Comparison of ENCODE assay signal across 8 cellular contexts in the genomic region with DNA sequence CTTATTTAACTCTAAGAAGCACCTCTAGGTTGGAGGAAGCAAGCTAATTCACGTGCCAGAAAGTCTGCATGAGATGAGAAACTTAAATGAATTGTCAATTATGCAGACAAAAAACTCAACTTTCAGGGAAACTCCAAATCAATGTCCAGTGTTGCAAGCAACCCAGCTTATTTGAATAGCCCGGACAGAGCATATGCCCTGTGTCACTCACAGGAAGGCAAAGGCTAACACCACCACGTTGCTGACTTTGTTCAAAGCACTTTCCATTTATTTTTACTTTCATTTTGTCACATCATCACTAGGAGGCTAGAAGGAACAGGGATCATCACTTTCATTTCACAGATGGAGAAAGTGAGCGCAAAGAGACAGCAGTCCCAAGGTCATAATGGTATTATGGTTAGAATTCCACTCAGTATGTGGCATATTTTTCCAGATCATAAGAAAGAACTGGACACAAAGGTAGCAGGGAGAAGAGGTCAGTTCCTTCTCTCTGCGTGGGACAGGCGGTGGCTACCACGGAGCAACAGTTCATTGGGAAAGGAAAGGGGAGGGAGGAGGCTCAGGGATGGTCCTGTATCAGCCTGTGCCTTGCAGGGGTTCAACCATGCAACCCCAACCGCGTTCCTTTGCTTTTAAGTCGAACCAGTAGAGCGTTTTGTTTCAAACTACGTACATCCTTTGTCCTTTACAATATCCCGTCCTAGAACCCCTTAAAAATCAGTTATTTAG. TPM values are rescaled to one million over a fixed set of nuclear protein-coding genes. Genes with fewer than 3 reads are reported as not detected.
DNase-seq lines count a peak whose midpoint lies in the region; ATAC-seq, FAIRE-seq and TF ChIP-seq lines count a peak whose summit lies in the region.

No MANE protein-coding gene starts in this region.

- H3K36me3 ChIP-seq in SJSA1, result peaks cover 30% of the 10 kb centered on the region

- no peaks in the 10 kb centered on the region for H3K27me3 ChIP-seq in SJSA1 (replicated peaks)

- peaks cover 75% of the 10 kb centered on the region for H3K4me1 Mint-ChIP-seq in HFFc6 (ENCODE audit: low read depth)
- H3K4me1 Mint-ChIP-seq in effector memory CD8-positive, alpha-beta T cell (ENCODE audit: low read depth in 2 of 2), result peaks cover 52 to 56% of the 10 kb centered on the region in 2 donors

- H3K4me3 ChIP-seq in SJSA1, result peak overlapping the region; percentile 76

- DNase-seq in NOMO-1 treated with DMSO at 0.1 percent for 48 hours (lab: John Stamatoyannopoulos, UW; ENCODE audit: unreplicated experiment) (peak; percentile 40), NOMO-1 treated with dmso at 0.1 percent for 144 hours (lab: John Stamatoyannopoulos, UW; ENCODE audit: unreplicated experiment) (no peak), HFFc6 (peak; percentile 66), SJSA1 (ENCODE audit: low read depth in 1 of 2, low spot score in 2 of 2) (peak in 1 of 2 experiments; percentile 78), midbrain (lab: John Stamatoyannopoulos, UW) (peak; percentile 61), urothelium cell line (ENCODE audit: low spot score) (peak; percentile 50), NCI-H1930 (lab: John Stamatoyannopoulos, UW) (no peak)
- DNase-seq in effector memory CD8-positive, alpha-beta T cell, result peak in 1 of 3 experiments; percentile 28

- peak; percentile 74 for FAIRE-seq in urothelium cell line (lab: Jason Lieb, UNC)

- ATAC-seq in effector memory CD8-positive, alpha-beta T cell (replicated peaks), result peak; percentile 18

- peak overlapping the region; percentile 90 for H3K27ac Mint-ChIP-seq in HFFc6
- H3K27ac Mint-ChIP-seq in effector memory CD8-positive, alpha-beta T cell, result peak overlapping the region; percentile 94 to 97

- TF ChIP-seq CTCF in HFFc6 (IDR thresholded peaks at IDR 0.05), result peak; percentile 43

- no peaks in the 10 kb centered on the region for H3K9me3 Mint-ChIP-seq in HFFc6
- H3K9me3 Mint-ChIP-seq in effector memory CD8-positive, alpha-beta T cell, result no peaks in the 10 kb centered on the region

- H3K9me3 ChIP-seq in SJSA1 (replicated peaks), result no peaks in the 10 kb centered on the region

- H3K4me1 ChIP-seq in SJSA1 (replicated peaks), result peaks cover 73% of the 10 kb centered on the region

- peak overlapping the region; percentile 94 for H3K4me3 Mint-ChIP-seq in HFFc6
- peak overlapping the region; percentile 93 to 99 for H3K4me3 Mint-ChIP-seq in effector memory CD8-positive, alpha-beta T cell

- peak overlapping the region; percentile 85 for H3K27ac ChIP-seq in SJSA1

- H3K36me3 Mint-ChIP-seq in HFFc6 (ENCODE audit: low read depth), result peaks cover 26% of the 10 kb centered on the region
- H3K36me3 Mint-ChIP-seq in effector memory CD8-positive, alpha-beta T cell (ENCODE audit: insufficient read depth), result peaks cover 17% of the 10 kb centered on the region

- H3K27me3 Mint-ChIP-seq in HFFc6 (ENCODE audit: insufficient read depth), result peaks cover 4% of the 10 kb centered on the region
- no peaks in the 10 kb centered on the region for H3K27me3 Mint-ChIP-seq in effector memory CD8-positive, alpha-beta T cell

RNA-seq across cellular contexts. Expression of gene HEG1, which starts 1.2 kb away (rescaled TPM):
- total RNA-seq in HFFc6 (2021; fragmentation: NEBNext Ultra II Directional; extraction: Animal tissue kit (Norgen Biotek cat#: 25700)), result 100 to 1,000 TPM in 4 of 6 experiments, 10 to 100 TPM in 2; 88.6 to 126 (median 105) TPM
- total RNA-seq in SJSA1 (2014; rRNA removed; shearing (Covaris generic)), result 21.6 and 24.0 TPM in 2 replicates

Comparison
In these comparisons a context has a peak if more than half of its experiments do, and no peak if none do; other contexts are left out.
1. DNase-seq: peak in NOMO-1 treated with DMSO at 0.1 percent for 48 hours (single experiment), HFFc6 (single experiment), midbrain (single experiment) and urothelium cell line (single experiment); none in NOMO-1 treated with dmso at 0.1 percent for 144 hours (single experiment) and NCI-H1930 (0 of 2).